1 cellular context compared by ENCODE assay signal in genomic region chr11:94956963-94957362, GRCh38.
TF ChIP-seq lines count a peak whose summit lies in the region.

No MANE protein-coding gene starts in this region.

TF ChIP-seq in HepG2, 621 proteins besides CTCF, POLR2A, EP300 and RAD21:
- TF ChIP-seq FOXP1 (IDR thresholded peaks at IDR 0.05), result no peak
- TF ChIP-seq FOXP1 (CRISPR knock-in tag; IDR thresholded peaks at IDR 0.05), result no peak
- no peak for TF ChIP-seq SIN3A (IDR thresholded peaks at IDR 0.05; ENCODE audit: borderline replicate concordance, low read depth, low read length)
- TF ChIP-seq TBL1XR1 (IDR thresholded peaks at IDR 0.05; ENCODE audit: borderline replicate concordance, low read length, partially characterized antibody), result no peak
- TF ChIP-seq SPEN (CRISPR knock-in tag; IDR thresholded peaks at IDR 0.05; ENCODE audit: low read depth), result no peak
- no peak for TF ChIP-seq CHD2 (IDR thresholded peaks at IDR 0.05; ENCODE audit: low read depth, low read length)
- no peak for TF ChIP-seq ZNF567 (CRISPR knock-in tag; IDR thresholded peaks at IDR 0.05; ENCODE audit: borderline replicate concordance)
- TF ChIP-seq IRF1 (CRISPR knock-in tag; IDR thresholded peaks at IDR 0.05; ENCODE audit: low read depth), result no peak
- TF ChIP-seq GZF1 (CRISPR knock-in tag; IDR thresholded peaks at IDR 0.05), result no peak
- TF ChIP-seq ZBTB7A (CRISPR knock-in tag; IDR thresholded peaks at IDR 0.05), result no peak
- TF ChIP-seq ZNF180 (CRISPR knock-in tag; IDR thresholded peaks at IDR 0.05; ENCODE audit: borderline replicate concordance, low read depth), result no peak
- TF ChIP-seq ZBTB7B (CRISPR knock-in tag; IDR thresholded peaks at IDR 0.05), result no peak
- no peak for TF ChIP-seq EZH2 (conservative IDR thresholded peaks at IDR 0.05; ENCODE audit: low read depth, low read length)
- TF ChIP-seq SNAPC2 (CRISPR knock-in tag; IDR thresholded peaks at IDR 0.05), result no peak
- no peak for TF ChIP-seq CENPX (CRISPR knock-in tag; IDR thresholded peaks at IDR 0.05)
- no peak for TF ChIP-seq ZNF709 (CRISPR knock-in tag; IDR thresholded peaks at IDR 0.05)
- TF ChIP-seq HOXA3 (CRISPR knock-in tag; IDR thresholded peaks at IDR 0.05), result no peak
- no peak for TF ChIP-seq NFRKB (IDR thresholded peaks at IDR 0.05)
- TF ChIP-seq FUBP1 (CRISPR knock-in tag; IDR thresholded peaks at IDR 0.05; ENCODE audit: borderline replicate concordance), result no peak
